ENCODE assay signal across 9 cellular contexts in the genomic region with DNA sequence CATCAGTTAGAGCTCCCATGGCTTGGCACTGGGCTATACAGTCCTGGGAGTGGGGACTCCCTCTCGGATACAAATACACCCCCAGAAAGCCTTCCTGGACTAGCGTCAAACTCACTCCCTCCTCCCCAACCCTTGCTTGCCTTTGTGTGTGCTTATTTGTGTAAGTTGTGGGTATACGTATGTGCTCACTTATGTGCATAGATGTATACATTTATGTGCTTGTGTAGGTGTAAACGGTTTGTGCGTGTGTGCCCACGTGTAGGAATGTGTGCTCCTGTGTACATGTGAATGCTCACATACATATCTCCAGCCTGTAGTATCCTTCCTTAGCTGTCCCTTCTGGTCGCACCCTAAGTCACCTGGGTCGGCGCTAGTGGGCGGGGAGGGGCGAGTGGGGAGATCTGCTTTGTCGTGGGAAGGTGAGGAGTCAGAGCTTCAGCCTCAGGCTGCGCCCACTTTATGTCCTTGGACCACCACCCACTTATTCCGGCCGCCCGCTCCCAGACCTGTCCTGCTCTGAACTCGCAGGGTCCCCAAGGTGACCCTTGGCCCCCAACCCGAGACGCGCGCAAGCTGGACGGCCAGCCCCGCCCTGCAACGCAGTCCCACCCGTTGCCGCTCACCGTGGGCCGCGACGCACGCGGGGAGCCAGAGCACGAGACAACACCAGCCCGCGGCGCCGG. TPM values are rescaled to one million over a fixed set of nuclear protein-coding genes. Genes with fewer than 3 reads are reported as not detected.
DNase-seq lines count a peak whose midpoint lies in the region; ATAC-seq lines count a peak whose summit lies in the region.
"Had no signal": no experiment of that assay in that cellular context is flagged by ENCODE, and none has a peak within 500 bp of the region (broad histone marks: within the 10 kb centered on the region; RNA-seq: fewer than 3 reads in every experiment).

No MANE protein-coding gene starts in this region.

- peak overlapping the region; percentile 93 for H3K4me3 ChIP-seq in CD4-positive, CD25-positive, alpha-beta regulatory T cell (ENCODE audit: low read depth, low read length)
- H3K4me3 ChIP-seq in iPS-18a (ENCODE audit: low read length) = peak overlapping the region; percentile 99

- peaks cover 12 to 39% (median 27%) of the 10 kb centered on the region in 4 donors for H3K4me1 Mint-ChIP-seq in CD4-positive, CD25-positive, alpha-beta regulatory T cell
- H3K4me1 Mint-ChIP-seq in activated naive CD8-positive, alpha-beta T cell treated with anti-CD3 and anti-CD28 coated beads, Interleukin-2, amount 10 ng/mL, durations not matched to agents 7 days and 5 days = peaks cover 32% of the 10 kb centered on the region

- POLR2A ChIA-PET in activated naive CD8-positive, alpha-beta T cell treated with anti-CD3 and anti-CD28 coated beads, Interleukin-2, amount 10 ng/mL, durations not matched to agents 7 days and 5 days (lab: Charles Lee) = interaction anchor here (0.7 to 3.2 kb wide), 19 partner anchors 8 to 946 kb away, joined by 3 to 20 read pairs (median 4); a partner anchor contains a TSS

- H3K27me3 Mint-ChIP-seq in CD4-positive, CD25-positive, alpha-beta regulatory T cell = no peaks in the 10 kb centered on the region
- no peaks in the 10 kb centered on the region for H3K27me3 Mint-ChIP-seq in activated naive CD8-positive, alpha-beta T cell treated with anti-CD3 and anti-CD28 coated beads, Interleukin-2, amount 10 ng/mL, durations not matched to agents 7 days and 5 days

- in situ Hi-C loops in KBM-7 (cut with MboI; ENCODE audit: low pct_unique_long_range_greater_than_20kb, low sequenced_read_pairs) = no loop called here

- peak overlapping the region; percentile 95 to 99 (median 98) for H3K4me3 Mint-ChIP-seq in CD4-positive, CD25-positive, alpha-beta regulatory T cell
- peak overlapping the region; percentile 94 for H3K4me3 Mint-ChIP-seq in activated naive CD8-positive, alpha-beta T cell treated with anti-CD3 and anti-CD28 coated beads, Interleukin-2, amount 10 ng/mL, durations not matched to agents 7 days and 5 days

- peaks cover 2% of the 10 kb centered on the region for H3K36me3 ChIP-seq in CD4-positive, CD25-positive, alpha-beta regulatory T cell (ENCODE audit: control insufficient read depth, insufficient read depth, low read length)
- no peaks in the 10 kb centered on the region for H3K36me3 ChIP-seq in iPS-18a (ENCODE audit: control insufficient read depth, low read depth, low read length)

- peak overlapping the region; percentile 95 for H3K27ac ChIP-seq in CD4-positive, CD25-positive, alpha-beta regulatory T cell (ENCODE audit: insufficient read depth, low read length, poor library complexity, severe bottlenecking)
- no peak overlapping the region for H3K27ac ChIP-seq in iPS-18a (ENCODE audit: low read length)

- no peaks in the 10 kb centered on the region for H3K27me3 ChIP-seq in CD4-positive, CD25-positive, alpha-beta regulatory T cell (ENCODE audit: control insufficient read depth, insufficient read depth, low read length)
- no peaks in the 10 kb centered on the region for H3K27me3 ChIP-seq in iPS-18a (ENCODE audit: control insufficient read depth, insufficient read depth, low read length)

- H3K36me3 Mint-ChIP-seq in CD4-positive, CD25-positive, alpha-beta regulatory T cell = peaks cover 5% of the 10 kb centered on the region
- H3K36me3 Mint-ChIP-seq in activated naive CD8-positive, alpha-beta T cell treated with anti-CD3 and anti-CD28 coated beads, Interleukin-2, amount 10 ng/mL, durations not matched to agents 7 days and 5 days = peaks cover 14% of the 10 kb centered on the region

- no peaks in the 10 kb centered on the region for H3K9me3 ChIP-seq in CD4-positive, CD25-positive, alpha-beta regulatory T cell (ENCODE audit: control insufficient read depth in 2 of 2, low read length in 2 of 2)
- H3K9me3 ChIP-seq in iPS-18a (ENCODE audit: control insufficient read depth, low read depth, low read length) = no peaks in the 10 kb centered on the region

- peak in 2 of 3 donors; percentile 10 to 67 for DNase-seq in CD4-positive, CD25-positive, alpha-beta regulatory T cell
- DNase-seq in KBM-7 = peak; percentile 44
- DNase-seq in activated naive CD8-positive, alpha-beta T cell treated with anti-CD3 and anti-CD28 coated beads, Interleukin-2, amount 10 ng/mL, durations not matched to agents 7 days and 5 days = no peak
- DNase-seq in stimulated activated CD4-positive, alpha-beta T cell treated with anti-CD3 and anti-CD28 coated beads, Interleukin-4, amount 100 ng/mL, for 48 hours (ENCODE audit: low read depth in 2 of 2) = peak; percentile 17 to 25

- no peak for ATAC-seq in CD4-positive, CD25-positive, alpha-beta regulatory T cell (ENCODE audit: low read depth in 2 of 2)
- ATAC-seq in GM19397 (IDR thresholded peaks at IDR 0.05; ENCODE audit: unreplicated experiment) = peak; percentile 2
- peak; percentile 2 for ATAC-seq in activated naive CD8-positive, alpha-beta T cell treated with anti-CD3 and anti-CD28 coated beads, Interleukin-2, amount 10 ng/mL, durations not matched to agents 7 days and 5 days (ENCODE audit: low read depth)
- ATAC-seq in HG02938 (IDR thresholded peaks at IDR 0.05; ENCODE audit: unreplicated experiment) = no peak
- no peak for ATAC-seq in HG03378 (IDR thresholded peaks at IDR 0.05; ENCODE audit: unreplicated experiment)

- H3K4me1 ChIP-seq in CD4-positive, CD25-positive, alpha-beta regulatory T cell (ENCODE audit: control insufficient read depth, insufficient read depth, low read length, poor library complexity, severe bottlenecking) = peaks cover 43% of the 10 kb centered on the region
- H3K4me1 ChIP-seq in iPS-18a (ENCODE audit: control insufficient read depth, low read depth, low read length) = peaks cover 9% of the 10 kb centered on the region

- H3K9ac ChIP-seq in iPS-18a (ENCODE audit: low read length) = peak overlapping the region; percentile 11

- H3K9me3 Mint-ChIP-seq in CD4-positive, CD25-positive, alpha-beta regulatory T cell = no peaks in the 10 kb centered on the region
- H3K9me3 Mint-ChIP-seq in activated naive CD8-positive, alpha-beta T cell treated with anti-CD3 and anti-CD28 coated beads, Interleukin-2, amount 10 ng/mL, durations not matched to agents 7 days and 5 days = no peaks in the 10 kb centered on the region

- peak overlapping the region in 2 of 3 donors; percentile 88 to 93 for H3K27ac Mint-ChIP-seq in CD4-positive, CD25-positive, alpha-beta regulatory T cell
- H3K27ac Mint-ChIP-seq in activated naive CD8-positive, alpha-beta T cell treated with anti-CD3 and anti-CD28 coated beads, Interleukin-2, amount 10 ng/mL, durations not matched to agents 7 days and 5 days = peak overlapping the region; percentile 88

RNA-seq across cellular contexts. Expression of a gene that starts 0.4 kb away (rescaled TPM):
- total RNA-seq in CD4-positive, CD25-positive, alpha-beta regulatory T cell = 7.0 TPM
- polyA plus RNA-seq in CD4-positive, CD25-positive, alpha-beta regulatory T cell = 10 to 100 TPM; 29.0 to 35.3 (median 32.7) TPM
- total RNA-seq in activated naive CD8-positive, alpha-beta T cell treated with anti-CD3 and anti-CD28 coated beads, Interleukin-2, amount 10 ng/mL, durations not matched to agents 7 days and 5 days = 10 to 100 TPM; 11.6 to 12.5 TPM

RNA-seq across cellular contexts. Expression of a gene that starts 1.5 kb away (rescaled TPM):
- total RNA-seq in CD4-positive, CD25-positive, alpha-beta regulatory T cell = 114 TPM
- 100 to 1,000 TPM; 239 to 287 (median 275) TPM for polyA plus RNA-seq in CD4-positive, CD25-positive, alpha-beta regulatory T cell
- total RNA-seq in activated naive CD8-positive, alpha-beta T cell treated with anti-CD3 and anti-CD28 coated beads, Interleukin-2, amount 10 ng/mL, durations not matched to agents 7 days and 5 days = 100 to 1,000 TPM; 243 to 271 TPM

RNA-seq across cellular contexts. Expression of a gene that starts 18.6 kb away (rescaled TPM):
- total RNA-seq in CD4-positive, CD25-positive, alpha-beta regulatory T cell = 30.3 TPM
- 10 to 100 TPM; 13.8 to 20.9 (median 17.7) TPM for polyA plus RNA-seq in CD4-positive, CD25-positive, alpha-beta regulatory T cell
- total RNA-seq in activated naive CD8-positive, alpha-beta T cell treated with anti-CD3 and anti-CD28 coated beads, Interleukin-2, amount 10 ng/mL, durations not matched to agents 7 days and 5 days = 10 to 100 TPM; 18.2 to 26.9 TPM

RNA-seq across cellular contexts. Expression of a gene that starts 30.2 kb away (rescaled TPM):
- not detected for total RNA-seq in CD4-positive, CD25-positive, alpha-beta regulatory T cell
- polyA plus RNA-seq in CD4-positive, CD25-positive, alpha-beta regulatory T cell = not detected
- total RNA-seq in activated naive CD8-positive, alpha-beta T cell treated with anti-CD3 and anti-CD28 coated beads, Interleukin-2, amount 10 ng/mL, durations not matched to agents 7 days and 5 days = not detected
- total RNA-seq: SK-MEL-5 had no signal

RNA-seq across cellular contexts. Expression of a gene that starts 51.7 kb away (rescaled TPM):
- total RNA-seq in CD4-positive, CD25-positive, alpha-beta regulatory T cell = 17.4 TPM
- 1 to 10 TPM in 2 of 4 donors, under 1 TPM in 2; 0.51 to 1.1 (median 0.95) TPM for polyA plus RNA-seq in CD4-positive, CD25-positive, alpha-beta regulatory T cell
- total RNA-seq in activated naive CD8-positive, alpha-beta T cell treated with anti-CD3 and anti-CD28 coated beads, Interleukin-2, amount 10 ng/mL, durations not matched to agents 7 days and 5 days = 10 to 100 TPM; 33.6 to 35.7 TPM

Comparison
In these comparisons a context has a peak if more than half of its experiments do, and no peak if none do; other contexts are left out.
1. ATAC-seq: peak in GM19397 (single experiment) and activated naive CD8-positive, alpha-beta T cell treated with anti-CD3 and anti-CD28 coated beads, Interleukin-2, amount 10 ng/mL, durations not matched to agents 7 days and 5 days (single experiment); none in CD4-positive, CD25-positive, alpha-beta regulatory T cell (0 of 2), HG02938 (single experiment) and HG03378 (single experiment).